27 cellular contexts compared by ENCODE assay signal in genomic region chr7:45598697-45599520, GRCh38. TPM values are rescaled to one million over a fixed set of nuclear protein-coding genes. Genes with fewer than 3 reads are reported as not detected.
DNase-seq lines count a peak whose midpoint lies in the region; ATAC-seq and TF ChIP-seq lines count a peak whose summit lies in the region.
"Had no signal": no experiment of that assay in that cellular context is flagged by ENCODE, and none has a peak within 500 bp of the region (broad histone marks: within the 10 kb centered on the region; RNA-seq: fewer than 3 reads in every experiment).

No MANE protein-coding gene starts in this region.

- no peaks in the 10 kb centered on the region for H3K9me3 ChIP-seq in CD8-positive, alpha-beta memory T cell (ENCODE audit: low read length)
- H3K9me3 ChIP-seq: ascending aorta, pancreas, upper lobe of right lung had no signal

- no peak overlapping the region for H3K27ac ChIP-seq in CD8-positive, alpha-beta memory T cell (ENCODE audit: low read depth, low read length)
- H3K27ac ChIP-seq: ascending aorta, pancreas, upper lobe of right lung, VCaP had no signal

- H3K4me3 Mint-ChIP-seq in type B pancreatic cell, result no peak overlapping the region
- H3K4me3 Mint-ChIP-seq in CD8-positive, alpha-beta memory T cell, result no peak overlapping the region
- H3K4me3 Mint-ChIP-seq: activated naive CD8-positive, alpha-beta T cell treated with anti-CD3 and anti-CD28 coated beads, Interleukin-2, amount 10 ng/mL, durations not matched to agents 7 days and 5 days; CD4-positive, alpha-beta memory T cell; nephron had no signal

- POLR2A ChIA-PET in CD8-positive, alpha-beta memory T cell (lab: Charles Lee), result no interaction called here

- CTCF ChIA-PET in CD8-positive, alpha-beta memory T cell (lab: Charles Lee), result no interaction called here

- no peak overlapping the region for H3K4me3 ChIP-seq in CD8-positive, alpha-beta memory T cell (ENCODE audit: low read length)
- H3K4me3 ChIP-seq: ascending aorta, pancreas, upper lobe of right lung had no signal

- ATAC-seq in left lobe of liver (no peak), GM18907 (IDR thresholded peaks at IDR 0.05; ENCODE audit: unreplicated experiment) (no peak)
- ATAC-seq: Panc1, pancreas, upper lobe of right lung had no signal

- no peaks in the 10 kb centered on the region for H3K36me3 Mint-ChIP-seq in type B pancreatic cell
- no peaks in the 10 kb centered on the region for H3K36me3 Mint-ChIP-seq in CD8-positive, alpha-beta memory T cell
- H3K36me3 Mint-ChIP-seq: activated naive CD8-positive, alpha-beta T cell treated with anti-CD3 and anti-CD28 coated beads, Interleukin-2, amount 10 ng/mL, durations not matched to agents 7 days and 5 days; CD4-positive, alpha-beta memory T cell had no signal

- TF ChIP-seq CTCF in type B pancreatic cell (conservative IDR thresholded peaks at IDR 0.05), result no peak

- no peaks in the 10 kb centered on the region for H3K4me1 ChIP-seq in CD8-positive, alpha-beta memory T cell (ENCODE audit: insufficient read depth, low read length)
- H3K4me1 ChIP-seq: ascending aorta, pancreas, upper lobe of right lung had no signal

- H3K27me3 ChIP-seq in CD8-positive, alpha-beta memory T cell (ENCODE audit: insufficient read depth, low read length, poor library complexity, severe bottlenecking), result no peaks in the 10 kb centered on the region
- H3K27me3 ChIP-seq: ascending aorta, pancreas, upper lobe of right lung had no signal

- no peaks in the 10 kb centered on the region for H3K9me3 Mint-ChIP-seq in type B pancreatic cell
- H3K9me3 Mint-ChIP-seq in CD8-positive, alpha-beta memory T cell, result no peaks in the 10 kb centered on the region
- H3K9me3 Mint-ChIP-seq: activated naive CD8-positive, alpha-beta T cell treated with anti-CD3 and anti-CD28 coated beads, Interleukin-2, amount 10 ng/mL, durations not matched to agents 7 days and 5 days; CD4-positive, alpha-beta memory T cell; nephron had no signal

- DNase-seq in activated CD8-positive, alpha-beta memory T cell treated with anti-CD3 and anti-CD28 coated beads for 24 hours, result peak; percentile 30
- no peak for DNase-seq in activated CD8-positive, alpha-beta memory T cell treated with anti-CD3 and anti-CD28 coated beads, Interleukin-2, amount 50 U/mL, for 4 hours
- DNase-seq in activated CD8-positive, alpha-beta memory T cell treated with anti-CD3 and anti-CD28 coated beads, Interleukin-2, amount 50 U/mL, for 48 hours, result peak; percentile 33
- DNase-seq in left lobe of liver (ENCODE audit: low spot score) (peak; percentile 35), type B pancreatic cell (ENCODE audit: extremely low spot score, unreplicated experiment) (peak; percentile 51), HuH-7 (ENCODE audit: low spot score) (no peak)
- no peak for DNase-seq in CD8-positive, alpha-beta memory T cell
- DNase-seq: 8988T; activated CD4-positive, alpha-beta T cell treated with anti-CD3 and anti-CD28 coated beads for 48 hours; activated naive CD8-positive, alpha-beta T cell treated with anti-CD3 and anti-CD28 coated beads, Interleukin-2, amount 10 ng/mL, durations not matched to agents 7 days and 5 days; CD4-positive, alpha-beta memory T cell; central memory CD4-positive, alpha-beta T cell; KG1; MM.1S; NCI-H1417; NCI-H2081; NCI-H345; SIG-M5; stimulated activated CD4-positive, alpha-beta T cell treated with anti-CD3 and anti-CD28 coated beads, Interleukin-2, amount 100 ng/mL, for 48 hours; substantia nigra; upper lobe of right lung had no signal

- H3K27me3 Mint-ChIP-seq in type B pancreatic cell, result no peaks in the 10 kb centered on the region
- H3K27me3 Mint-ChIP-seq in CD8-positive, alpha-beta memory T cell, result peaks cover 3% of the 10 kb centered on the region in 2 donors

- H3K4me1 Mint-ChIP-seq in type B pancreatic cell (ENCODE audit: unreplicated experiment), result no peaks in the 10 kb centered on the region
- no peaks in the 10 kb centered on the region for H3K4me1 Mint-ChIP-seq in CD8-positive, alpha-beta memory T cell
- H3K4me1 Mint-ChIP-seq: activated naive CD8-positive, alpha-beta T cell treated with anti-CD3 and anti-CD28 coated beads, Interleukin-2, amount 10 ng/mL, durations not matched to agents 7 days and 5 days; CD4-positive, alpha-beta memory T cell had no signal

- H3K36me3 ChIP-seq in CD8-positive, alpha-beta memory T cell (ENCODE audit: insufficient read depth, low read length), result no peaks in the 10 kb centered on the region
- H3K36me3 ChIP-seq: ascending aorta, pancreas, upper lobe of right lung had no signal

- H3K27ac Mint-ChIP-seq in type B pancreatic cell, result no peak overlapping the region
- H3K27ac Mint-ChIP-seq in CD8-positive, alpha-beta memory T cell, result no peak overlapping the region
- H3K27ac Mint-ChIP-seq: activated naive CD8-positive, alpha-beta T cell treated with anti-CD3 and anti-CD28 coated beads, Interleukin-2, amount 10 ng/mL, durations not matched to agents 7 days and 5 days; nephron had no signal

RNA-seq across cellular contexts. Expression of gene ADCY1, which starts 24.7 kb away (rescaled TPM):
- 12.8 TPM for total RNA-seq in left lobe of liver
- 19.0 and 25.1 TPM in 2 replicates for total RNA-seq in type B pancreatic cell (ENCODE audit: low replicate concordance)
- 1 to 10 TPM in 1 of 2 experiments, under 1 TPM in 1; 0.79 to 1.3 TPM for total RNA-seq in CD8-positive, alpha-beta memory T cell
- not detected for polyA plus RNA-seq in CD8-positive, alpha-beta memory T cell
- total RNA-seq: CD4-positive, alpha-beta memory T cell had no signal

Comparison
In these comparisons a context has a peak if more than half of its experiments do, and no peak if none do; other contexts are left out.
1. DNase-seq: peak in activated CD8-positive, alpha-beta memory T cell treated with anti-CD3 and anti-CD28 coated beads for 24 hours (single experiment), activated CD8-positive, alpha-beta memory T cell treated with anti-CD3 and anti-CD28 coated beads, Interleukin-2, amount 50 U/mL, for 48 hours (single experiment), left lobe of liver (single experiment) and type B pancreatic cell (single experiment); none in activated CD8-positive, alpha-beta memory T cell treated with anti-CD3 and anti-CD28 coated beads, Interleukin-2, amount 50 U/mL, for 4 hours (single experiment), HuH-7 (single experiment) and CD8-positive, alpha-beta memory T cell (0 of 5).